8 cellular contexts compared by ENCODE assay signal in the genomic region with DNA sequence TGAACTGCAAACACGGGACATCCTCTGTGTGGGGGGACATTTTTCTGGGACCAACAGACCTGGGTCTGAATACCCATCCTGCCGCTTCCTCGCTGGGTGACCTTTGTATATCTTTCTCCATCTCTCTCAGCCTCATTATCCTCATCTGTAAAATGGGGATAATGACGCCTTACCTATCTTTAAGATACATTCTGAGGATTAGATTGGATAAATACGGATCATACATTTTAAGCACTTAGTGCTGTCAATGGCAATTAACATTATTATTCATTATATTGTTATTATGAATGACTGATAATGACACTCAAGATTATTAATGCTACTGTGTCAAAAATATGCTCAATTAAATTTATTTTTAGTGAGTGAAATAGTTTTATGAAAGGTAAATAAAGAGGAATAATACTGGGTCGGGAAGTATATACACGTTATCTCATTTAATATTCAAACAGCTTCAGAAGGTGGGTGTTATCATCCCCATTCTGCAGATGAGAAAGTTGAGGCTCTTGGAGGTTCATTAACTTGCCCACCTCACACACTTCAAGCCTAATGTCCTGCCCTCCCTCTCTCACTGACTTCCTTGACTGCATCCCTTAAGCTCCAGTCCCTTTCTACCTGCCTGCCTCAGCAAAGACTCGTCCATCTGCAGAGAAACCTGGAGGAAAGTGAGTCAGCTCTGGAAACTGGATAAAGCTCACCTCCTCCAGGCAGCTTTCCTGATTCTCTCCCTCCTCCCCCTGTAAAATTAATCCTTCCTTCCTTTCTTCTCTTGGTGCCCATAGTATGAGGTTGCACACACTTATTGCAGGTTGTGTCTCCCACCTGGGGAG.
DNase-seq lines count a peak whose midpoint lies in the region; ATAC-seq and TF ChIP-seq lines count a peak whose summit lies in the region.

No MANE protein-coding gene starts in this region.

- no peak for DNase-seq in Caco-2
- no peak for DNase-seq in RWPE2 (ENCODE audit: low spot score)
- no peak for DNase-seq in trophoblast cell
- DNase-seq in NCI-H526 treated with DMSO at 0.1 percent for 48 hours (lab: John Stamatoyannopoulos, UW), result no peak
- no peak for DNase-seq in NCI-H1930 (lab: John Stamatoyannopoulos, UW)

- H3K23ac ChIP-seq in trophoblast cell (ENCODE audit: low read length), result no peak overlapping the region

- H3K36me3 Mint-ChIP-seq in Caco-2 (ENCODE audit: insufficient read depth, unreplicated experiment), result peaks cover 4% of the 10 kb centered on the region

- H3K4me2 ChIP-seq in trophoblast cell (ENCODE audit: low read length), result peak overlapping the region; percentile 84

- 59 to 61% methylated on average over 8 of the region's 8 CpGs for WGBS in esophagus, 2 donors
- WGBS in trophoblast cell (ENCODE audit: extremely low coverage, insufficient coverage, insufficient read length), result no CpG with 5 or more reads among the region's 8 CpGs

- H3K14ac ChIP-seq in trophoblast cell (ENCODE audit: low read length), result peak overlapping the region; percentile 60

- H3K9me3 Mint-ChIP-seq in Caco-2 (ENCODE audit: unreplicated experiment), result no peaks in the 10 kb centered on the region

- H3K36me3 ChIP-seq in Caco-2 (ENCODE audit: control insufficient read depth, insufficient read depth, low read length) (no peaks in the 10 kb centered on the region), RWPE2 (ENCODE audit: low read depth) (no peaks in the 10 kb centered on the region), esophagus (ENCODE audit: control insufficient read depth in 2 of 2, insufficient read depth in 2 of 2, low read length in 1 of 2) (no peaks in the 10 kb centered on the region), trophoblast cell (ENCODE audit: control insufficient read depth in 1 of 2, insufficient read depth in 2 of 2, low read length in 2 of 2) (no peaks in the 10 kb centered on the region)

- intact Hi-C loops in Caco-2 (cut with micrococcal nuclease; ENCODE audit: unreplicated experiment), result loop anchor here (10.0 kb wide), 1 partner anchor 390 kb away; a partner anchor contains a TSS

- H4K12ac ChIP-seq in trophoblast cell (ENCODE audit: low read depth, low read length), result peak overlapping the region; percentile 79

- H3K4me3 Mint-ChIP-seq in Caco-2 (ENCODE audit: unreplicated experiment), result peak overlapping the region; percentile 49

- H3K4ac ChIP-seq in trophoblast cell (ENCODE audit: low read depth, low read length), result no peak overlapping the region

- peaks cover 21% of the 10 kb centered on the region for H3K4me1 Mint-ChIP-seq in Caco-2 (ENCODE audit: low read depth, unreplicated experiment)

- H3K27ac ChIP-seq in RWPE2 (ENCODE audit: poor library complexity, severe bottlenecking) (peak overlapping the region; percentile 74), esophagus (ENCODE audit: low read depth in 2 of 2, low read length in 1 of 2) (peak overlapping the region; percentile 99), trophoblast cell (ENCODE audit: low read depth, low read length) (peak overlapping the region; percentile 86)

- no peak overlapping the region for H3K9ac ChIP-seq in trophoblast cell (ENCODE audit: low read length)

- peak overlapping the region; percentile 89 for H4K8ac ChIP-seq in trophoblast cell (ENCODE audit: low read depth, low read length)

- POLR2A ChIA-PET in Caco-2 (lab: Charles Lee), result no interaction called here

- BruUV-seq in Caco-2 (replicated peaks; lab: Mats Ljungman, UMichigan), result no TSS peak

- peak overlapping the region; percentile 76 for H3K18ac ChIP-seq in trophoblast cell (ENCODE audit: low read length)

- CTCF ChIA-PET in Caco-2 (lab: Charles Lee), result no interaction called here

- peaks cover 23% of the 10 kb centered on the region for H3K4me1 ChIP-seq in Caco-2
- H3K4me1 ChIP-seq in RWPE2 (ENCODE audit: insufficient read depth, poor library complexity, severe bottlenecking), result peaks cover 19% of the 10 kb centered on the region
- no peaks in the 10 kb centered on the region for H3K4me1 ChIP-seq in esophagus (ENCODE audit: control insufficient read depth in 2 of 2, insufficient read depth in 2 of 2, low read length in 1 of 2)
- peaks cover 0 to 5% of the 10 kb centered on the region in 2 experiments for H3K4me1 ChIP-seq in trophoblast cell (ENCODE audit: control insufficient read depth in 1 of 2, insufficient read depth in 2 of 2, low read length in 2 of 2)

- H3K79me1 ChIP-seq in trophoblast cell (ENCODE audit: low read length), result peaks cover 10% of the 10 kb centered on the region

- H2AFZ ChIP-seq in trophoblast cell (ENCODE audit: insufficient read depth, low read length, poor library complexity), result peak overlapping the region; percentile 68

- ATAC-seq in RWPE2 (ENCODE audit: low read depth), result no peak
- no peak for ATAC-seq in GM19351 (IDR thresholded peaks at IDR 0.05; ENCODE audit: unreplicated experiment)
- no peak for ATAC-seq in GM21515 (IDR thresholded peaks at IDR 0.05; ENCODE audit: unreplicated experiment)

- TF ChIP-seq CTCF in Caco-2 (IDR thresholded peaks at IDR 0.05; ENCODE audit: insufficient read depth in 1 of 2, low read depth in 1 of 2, low read length in 1 of 2, severe bottlenecking in 1 of 2, unreplicated experiment in 1 of 2), result no peak
- TF ChIP-seq CTCF in RWPE2 (IDR thresholded peaks at IDR 0.05; ENCODE audit: poor library complexity, severe bottlenecking), result no peak

- H3K79me2 ChIP-seq in trophoblast cell (ENCODE audit: control insufficient read depth, insufficient read depth, low read length, poor library complexity), result peaks cover 3% of the 10 kb centered on the region

- H2BK120ac ChIP-seq in trophoblast cell (ENCODE audit: insufficient read depth, low read length, poor library complexity), result peak overlapping the region; percentile 46

- peak overlapping the region; percentile 77 for H3K27ac Mint-ChIP-seq in Caco-2 (ENCODE audit: unreplicated experiment)

- H3K4me3 ChIP-seq in Caco-2 (ENCODE audit: low read depth, low read length) (peak overlapping the region; percentile 48), RWPE2 (ENCODE audit: severe bottlenecking) (peak overlapping the region; percentile 26), esophagus (ENCODE audit: low read depth in 1 of 2, low read length in 2 of 2) (peak overlapping the region; percentile 58 to 60), trophoblast cell (ENCODE audit: low read depth, low read length) (peak overlapping the region; percentile 72)

- no peak overlapping the region for H2AK5ac ChIP-seq in trophoblast cell (ENCODE audit: low read length)

- H3K27me3 Mint-ChIP-seq in Caco-2 (ENCODE audit: insufficient read depth, unreplicated experiment), result no peaks in the 10 kb centered on the region

- H2BK5ac ChIP-seq in trophoblast cell (ENCODE audit: low read depth, low read length, poor library complexity), result peak overlapping the region; percentile 49

- H3K9me3 ChIP-seq in Caco-2 (no peaks in the 10 kb centered on the region), RWPE2 (ENCODE audit: severe bottlenecking) (no peaks in the 10 kb centered on the region), esophagus (ENCODE audit: control insufficient read depth in 2 of 2, insufficient read depth in 1 of 2, low read depth in 1 of 2, low read length in 1 of 2) (no peaks in the 10 kb centered on the region), trophoblast cell (ENCODE audit: insufficient read depth, low read depth, low read length) (no peaks in the 10 kb centered on the region)

- H4K91ac ChIP-seq in trophoblast cell (ENCODE audit: low read depth, low read length), result peak overlapping the region; percentile 88

- H3K27me3 ChIP-seq in Caco-2 (replicated peaks; ENCODE audit: control insufficient read depth, insufficient read depth, low read length) (no peaks in the 10 kb centered on the region), RWPE2 (ENCODE audit: insufficient read depth, poor library complexity, severe bottlenecking) (no peaks in the 10 kb centered on the region), esophagus (ENCODE audit: control insufficient read depth in 1 of 2, insufficient read depth in 2 of 2, low read length in 2 of 2) (no peaks in the 10 kb centered on the region), trophoblast cell (ENCODE audit: insufficient read depth, low read length) (no peaks in the 10 kb centered on the region)

- peak overlapping the region; percentile 52 for H2BK12ac ChIP-seq in trophoblast cell (ENCODE audit: low read length)
